29 cellular contexts compared by ENCODE assay signal in genomic region chr4:155984398-155984797, GRCh38.
"Had no signal": no experiment of that assay in that cellular context is flagged by ENCODE, and none has a peak within 500 bp of the region (broad histone marks: within the 10 kb centered on the region; RNA-seq: fewer than 3 reads in every experiment).

No MANE protein-coding gene starts in this region.

- H3K4me3 ChIP-seq: adrenal gland, cardiac muscle cell had no signal

- H3K36me3 ChIP-seq: adrenal gland, cardiac muscle cell had no signal

- DNase-seq: activated B cell treated with CpG ODN at 0.5 μM for 24 hours; activated CD4-positive, alpha-beta memory T cell treated with anti-CD3 and anti-CD28 coated beads for 36 hours; activated CD4-positive, alpha-beta T cell treated with anti-CD3 and anti-CD28 coated beads for 4 hours; activated CD4-positive, alpha-beta T cell treated with anti-CD3 and anti-CD28 coated beads, Interleukin-2, amount 10 ng/mL, durations not matched to agents 24 days and 14 days; activated CD4-positive, alpha-beta T cell treated with anti-CD3 and anti-CD28 coated beads, Interleukin-2, amount 50 U/mL, for 1 hour; activated CD4-positive, alpha-beta T cell treated with anti-CD3 and anti-CD28 coated beads, Interleukin-2, amount 50 U/mL, for 4 hours; activated CD4-positive, CD25-positive, alpha-beta regulatory T cell treated with anti-CD3 and anti-CD28 coated beads, Interleukin-2, amount 50 U/mL, for 72 hours; activated CD8-positive, alpha-beta memory T cell treated with anti-CD3 and anti-CD28 coated beads, Interleukin-2, amount 50 U/mL, for 4 hours; activated CD8-positive, alpha-beta T cell treated with anti-CD3 and anti-CD28 coated beads for 36 hours; activated effector memory CD4-positive, alpha-beta T cell treated with anti-CD3 and anti-CD28 coated beads, Interleukin-2, amount 50 U/mL, for 16 hours; activated gamma-delta T cell treated with Interleukin-2 at 50 U/mL for 16 hours; activated naive CD4-positive, alpha-beta T cell; activated naive CD4-positive, alpha-beta T cell treated with anti-CD3 and anti-CD28 coated beads for 36 hours; activated naive CD4-positive, alpha-beta T cell treated with anti-CD3 and anti-CD28 coated beads, Interleukin-2, amount 50 U/mL, for 16 hours; activated naive CD8-positive, alpha-beta T cell treated with anti-CD3 and anti-CD28 coated beads for 36 hours; activated T-cell treated with anti-CD3 and anti-CD28 coated beads for 4 hours; activated T-cell treated with anti-CD3 and anti-CD28 coated beads, Interleukin-2, amount 50 U/mL, for 1 hour; activated T-cell treated with anti-CD3 and anti-CD28 coated beads, Interleukin-2, amount 50 U/mL, for 4 hours; activated T-cell treated with anti-CD3 and anti-CD28 coated beads, Interleukin-2, amount 50 U/mL, for 72 hours; adrenal gland; amniotic stem cell; aorta; caudate nucleus; cerebellar nuclear complex; T-helper 1 cell; T-helper 2 cell; T-helper 9 cell had no signal

- H3K27me3 ChIP-seq: adrenal gland, cardiac muscle cell had no signal

- H3K27ac ChIP-seq: adrenal gland, cardiac muscle cell, VCaP had no signal
